10 cellular contexts compared by ENCODE assay signal in genomic region chr17:80992948-80993624, GRCh38. TPM values are rescaled to one million over a fixed set of nuclear protein-coding genes. Genes with fewer than 3 reads are reported as not detected.
DNase-seq lines count a peak whose midpoint lies in the region; ATAC-seq and TF ChIP-seq lines count a peak whose summit lies in the region.
"Had no signal": no experiment of that assay in that cellular context is flagged by ENCODE, and none has a peak within 500 bp of the region (broad histone marks: within the 10 kb centered on the region; RNA-seq: fewer than 3 reads in every experiment).

No MANE protein-coding gene starts in this region.

- H3K36me3 Mint-ChIP-seq in brain, result peaks cover 11% of the 10 kb centered on the region

- ATAC-seq in HG03457 (IDR thresholded peaks at IDR 0.05; ENCODE audit: unreplicated experiment) (no peak), GM18870 (IDR thresholded peaks at IDR 0.05; ENCODE audit: unreplicated experiment) (no peak), HG03108 (IDR thresholded peaks at IDR 0.05; ENCODE audit: unreplicated experiment) (no peak), GM18867 (IDR thresholded peaks at IDR 0.05; ENCODE audit: unreplicated experiment) (no peak)

- H3K4me1 ChIP-seq in HAP-1 (no peaks in the 10 kb centered on the region), mucosa of rectum (ENCODE audit: control insufficient read depth in 2 of 2, insufficient read depth in 2 of 2, low read length in 2 of 2) (peaks cover 18 to 24% of the 10 kb centered on the region in 2 donors)

- H3K27me3 Mint-ChIP-seq in brain, result peaks cover 9% of the 10 kb centered on the region

- in situ Hi-C loops in HAP-1 (cut with MboI; ENCODE audit: low sequenced_read_pairs), result no loop called here

- CTCF ChIA-PET in AG04449 (lab: Yijun Ruan, JAX), result interaction anchor here (0.6 to 10.9 kb wide), 6 partner anchors 10 to 516 kb away, joined by 3 to 135 read pairs (median 6); no protein-coding TSS in a partner anchor

- TF ChIP-seq CTCF in AG04449 (IDR thresholded peaks at IDR 0.05; ENCODE audit: insufficient read depth, low read length, missing control alignments), result no peak
- TF ChIP-seq CTCF in brain (conservative IDR thresholded peaks at IDR 0.05), result no peak

- H3K9me3 ChIP-seq in HAP-1, result no peaks in the 10 kb centered on the region
- no peaks in the 10 kb centered on the region for H3K9me3 ChIP-seq in mucosa of rectum (ENCODE audit: control insufficient read depth in 2 of 2, low read length in 2 of 2)

- peak overlapping the region; percentile 49 to 83 for H3K9ac ChIP-seq in mucosa of rectum (ENCODE audit: low read depth in 1 of 2, low read length in 2 of 2)

- DNase-seq in AG04449 (ENCODE audit: low read depth, low spot score) (no peak), HAP-1 (ENCODE audit: low spot score in 2 of 2) (no peak)
- DNase-seq: effector CD4-positive, alpha-beta T cell; NCI-H2171 had no signal

- H3K27me3 ChIP-seq in HAP-1 (ENCODE audit: low read depth), result no peaks in the 10 kb centered on the region
- H3K27me3 ChIP-seq in mucosa of rectum (ENCODE audit: control insufficient read depth in 2 of 2, insufficient read depth in 2 of 2, low read length in 2 of 2), result no peaks in the 10 kb centered on the region

- no peaks in the 10 kb centered on the region for H3K9me3 Mint-ChIP-seq in brain

- H3K27ac ChIP-seq in mucosa of rectum (ENCODE audit: low read depth in 2 of 2, low read length in 2 of 2), result no peak overlapping the region

- peaks cover 28% of the 10 kb centered on the region for H3K4me1 Mint-ChIP-seq in brain

- H3K4me3 ChIP-seq in AG04449 (ENCODE audit: low read depth, low read length), result peak overlapping the region; percentile 70
- peak overlapping the region; percentile 53 for H3K4me3 ChIP-seq in HAP-1
- H3K4me3 ChIP-seq in mucosa of rectum (ENCODE audit: low read length in 2 of 2), result peak overlapping the region; percentile 75 to 79

- H3K36me3 ChIP-seq in HAP-1 (replicated peaks) (peaks cover 15% of the 10 kb centered on the region; the same call in 1 of the 2 replicates), mucosa of rectum (ENCODE audit: control insufficient read depth in 2 of 2, insufficient read depth in 2 of 2, low read length in 2 of 2) (peaks cover 27 to 28% of the 10 kb centered on the region in 2 donors)

- POLR2A ChIA-PET in AG04449 (lab: Yijun Ruan, JAX), result no interaction called here

- H3K27ac Mint-ChIP-seq in brain, result peak overlapping the region; percentile 42 to 84 (median 71)

- peak overlapping the region; percentile 83 to 85 (median 83) for H3K4me3 Mint-ChIP-seq in brain

RNA-seq across cellular contexts. Expression of gene CHMP6, which starts 1.4 kb away (rescaled TPM):
- 35.2 TPM for polyA plus RNA-seq in brain (ENCODE audit: insufficient read depth, low read depth, low replicate concordance)

RNA-seq across cellular contexts. Expression of gene BAIAP2, which starts 41.9 kb away (rescaled TPM):
- polyA plus RNA-seq in brain (ENCODE audit: insufficient read depth, low read depth, low replicate concordance), result 87.8 TPM
